In the genomic region with DNA sequence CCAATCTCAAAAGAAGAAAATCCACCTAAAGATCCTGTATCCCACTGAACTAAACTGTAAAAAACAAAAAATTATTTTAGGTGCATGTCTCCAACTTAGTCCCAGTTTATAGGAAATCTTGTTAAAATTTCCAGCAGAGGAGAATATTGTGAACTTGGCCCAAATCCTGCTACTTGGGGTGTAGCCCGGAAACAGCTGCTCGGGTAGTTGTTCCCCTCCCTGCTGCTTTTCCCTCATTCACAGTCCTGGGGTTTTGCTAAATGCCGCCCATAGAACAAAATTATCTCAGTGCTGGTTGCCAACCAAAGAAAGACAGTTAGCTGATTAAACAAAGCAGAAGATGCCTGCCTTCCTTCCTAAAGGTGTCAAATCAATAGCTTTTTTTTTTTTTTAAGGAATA, we compare ENCODE assay signal across 26 cellular contexts.
DNase-seq lines count a peak whose midpoint lies in the region; ATAC-seq and TF ChIP-seq lines count a peak whose summit lies in the region.
"Had no signal": no experiment of that assay in that cellular context is flagged by ENCODE, and none has a peak within 500 bp of the region (broad histone marks: within the 10 kb centered on the region; RNA-seq: fewer than 3 reads in every experiment).

No MANE protein-coding gene starts in this region.

- intact Hi-C loops in gastrocnemius medialis (cut with DNase I; ENCODE audit: low total_unique reads), result no loop called here

- no peak for ATAC-seq in gastrocnemius medialis
- no peak for ATAC-seq in activated CD4-positive, CD25-positive, alpha-beta regulatory T cell treated with anti-CD3 and anti-CD28 coated beads, Interleukin-2, amount 50 U/mL, for 24 hours
- ATAC-seq: activated naive CD8-positive, alpha-beta T cell treated with anti-CD3 and anti-CD28 coated beads, Interleukin-2, amount 50 U/mL, for 24 hours; activated T-cell treated with anti-CD3 and anti-CD28 coated beads, Interleukin-2, amount 50 U/mL, for 4 hours; HCT116; stimulated activated effector memory CD8-positive, alpha-beta T cell treated with anti-CD3 and anti-CD28 coated beads, Interleukin-12 subunit alpha, Interleukin-12 subunit beta, amount 100 ng/mL, for 72 hours; upper lobe of right lung had no signal

- no peaks in the 10 kb centered on the region for H3K9me2 ChIP-seq in hepatocyte (replicated peaks; ENCODE audit: insufficient read depth)

- H3K36me3 ChIP-seq in hepatocyte (replicated peaks; ENCODE audit: insufficient read depth, low read depth) (no peaks in the 10 kb centered on the region), gastrocnemius medialis (no peaks in the 10 kb centered on the region)
- H3K36me3 ChIP-seq: upper lobe of right lung had no signal

- H3K27ac ChIP-seq in hepatocyte (no peak overlapping the region), gastrocnemius medialis (no peak overlapping the region)
- H3K27ac ChIP-seq: dorsolateral prefrontal cortex, parathyroid adenoma, upper lobe of right lung had no signal

- TF ChIP-seq CTCF in astrocyte of the spinal cord (IDR thresholded peaks at IDR 0.05; ENCODE audit: low read depth, low read length) (no peak), hepatocyte (IDR thresholded peaks at IDR 0.05; ENCODE audit: poor library complexity) (no peak), gastrocnemius medialis (IDR thresholded peaks at IDR 0.05 in 4 of 5, conservative IDR thresholded peaks at IDR 0.05 in 1 of 5) (no peak)

- in situ Hi-C loops in astrocyte of the spinal cord (cut with HindIII; ENCODE audit: low sequenced_read_pairs) (no loop called here), gastrocnemius medialis (cut with MboI; ENCODE audit: low sequenced_read_pairs in 4 of 4) (no loop called here)

- no peaks in the 10 kb centered on the region for H3K79me2 ChIP-seq in hepatocyte
- H3K79me2 ChIP-seq: parathyroid adenoma had no signal

- H3K4me1 ChIP-seq in hepatocyte (ENCODE audit: insufficient read depth) (no peaks in the 10 kb centered on the region), gastrocnemius medialis (no peaks in the 10 kb centered on the region)
- H3K4me1 ChIP-seq: Caco-2, parathyroid adenoma, upper lobe of right lung had no signal

- H3K4me3 ChIP-seq in astrocyte of the spinal cord (ENCODE audit: low read depth, low read length), result no peak overlapping the region
- no peak overlapping the region for H3K4me3 ChIP-seq in hepatocyte
- no peak overlapping the region for H3K4me3 ChIP-seq in gastrocnemius medialis
- H3K4me3 ChIP-seq: dorsolateral prefrontal cortex, upper lobe of right lung had no signal

- 65% methylated on average over 3 of the region's 3 CpGs for WGBS in hepatocyte (ENCODE audit: low lambda C conversion rate, missing lambda C conversion rate)

- H3K4me2 ChIP-seq in hepatocyte, result no peak overlapping the region

- no peaks in the 10 kb centered on the region for H4K20me1 ChIP-seq in hepatocyte (ENCODE audit: insufficient read depth, poor library complexity, severe bottlenecking)

- H3K9me3 ChIP-seq in hepatocyte (ENCODE audit: low read depth) (no peaks in the 10 kb centered on the region), gastrocnemius medialis (no peaks in the 10 kb centered on the region)
- H3K9me3 ChIP-seq: Caco-2, upper lobe of right lung had no signal

- H3K27me3 ChIP-seq in hepatocyte (no peaks in the 10 kb centered on the region), gastrocnemius medialis (no peaks in the 10 kb centered on the region)
- H3K27me3 ChIP-seq: upper lobe of right lung had no signal

- TF ChIP-seq POLR2A in gastrocnemius medialis (IDR thresholded peaks at IDR 0.05), result no peak

- DNase-seq in AG20443 (ENCODE audit: low spot score), result peak; percentile 47
- DNase-seq in NCI-H1092 treated with DMSO at 0.1 percent for 48 hours (lab: John Stamatoyannopoulos, UW), result peak; percentile 70
- DNase-seq in astrocyte of the spinal cord (ENCODE audit: low read depth, low spot score), result peak; percentile 12
- DNase-seq in hepatocyte (ENCODE audit: low spot score), result peak; percentile 8
- DNase-seq in stimulated activated CD4-positive, alpha-beta T cell treated with anti-CD3 and anti-CD28 coated beads, Interleukin-4, amount 100 ng/mL, for 4 hours, result no peak
- DNase-seq in 8988T, result no peak
- DNase-seq in gastrocnemius medialis, result no peak
- DNase-seq: activated CD4-positive, alpha-beta T cell treated with anti-CD3 and anti-CD28 coated beads, Interleukin-2, amount 10 ng/mL, durations not matched to agents 24 days and 14 days; activated naive CD8-positive, alpha-beta T cell treated with anti-CD3 and anti-CD28 coated beads, Interleukin-2, amount 50 U/mL, for 24 hours; activated T-cell treated with anti-CD3 and anti-CD28 coated beads, Interleukin-2, amount 50 U/mL, for 4 hours; C1 segment of cervical spinal cord; Caco-2; dorsolateral prefrontal cortex; GDM1; KG1; kidney glomerular epithelial cell; mammary epithelial cell; NCI-H187; NCI-H526; stimulated activated CD4-positive, alpha-beta T cell treated with anti-CD3 and anti-CD28 coated beads, Interleukin-2, amount 100 ng/mL, for 48 hours; T-helper 2 cell; upper lobe of right lung had no signal

- H2AFZ ChIP-seq in hepatocyte, result no peak overlapping the region
- H2AFZ ChIP-seq: parathyroid adenoma had no signal

Comparison
In these comparisons a context has a peak if more than half of its experiments do, and no peak if none do; other contexts are left out.
1. DNase-seq: peak in AG20443 (single experiment), NCI-H1092 treated with DMSO at 0.1 percent for 48 hours (single experiment), astrocyte of the spinal cord (single experiment) and hepatocyte (single experiment); none in stimulated activated CD4-positive, alpha-beta T cell treated with anti-CD3 and anti-CD28 coated beads, Interleukin-4, amount 100 ng/mL, for 4 hours (0 of 2), 8988T (single experiment) and gastrocnemius medialis (0 of 2).